Comparison of ENCODE assay signal across 8 cellular contexts in the genomic region with DNA sequence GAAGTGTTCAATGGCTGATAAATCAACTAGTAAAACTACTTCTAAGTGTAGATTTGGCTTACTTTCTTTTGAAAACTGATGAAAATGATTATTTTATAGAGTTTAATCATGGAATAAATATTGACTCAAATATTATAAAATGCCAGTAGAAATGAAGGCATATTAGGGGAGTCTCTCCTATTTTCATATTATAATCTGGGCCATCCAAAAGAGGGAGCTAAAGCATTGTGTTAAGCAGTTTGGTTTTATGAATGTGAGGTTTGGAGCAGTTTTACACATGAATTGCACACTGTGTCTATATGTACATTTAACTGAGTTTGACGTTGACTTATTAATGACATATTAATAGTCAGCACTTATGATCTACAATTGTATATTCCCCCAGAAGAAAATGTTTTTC. TPM values are rescaled to one million over a fixed set of nuclear protein-coding genes. Genes with fewer than 3 reads are reported as not detected.
DNase-seq lines count a peak whose midpoint lies in the region; ATAC-seq and TF ChIP-seq lines count a peak whose summit lies in the region.

No MANE protein-coding gene starts in this region.

- no peak overlapping the region for H3K4me3 ChIP-seq in LNCaP clone FGC (ENCODE audit: low read depth, low read length)
- H3K4me3 ChIP-seq in RWPE2 (ENCODE audit: severe bottlenecking), result no peak overlapping the region
- no peak overlapping the region for H3K4me3 ChIP-seq in tibial artery

- H3K27ac ChIP-seq in RWPE2 (ENCODE audit: poor library complexity, severe bottlenecking) (no peak overlapping the region), foreskin keratinocyte (no peak overlapping the region), tibial artery (no peak overlapping the region)

- no peaks in the 10 kb centered on the region for H3K36me3 Mint-ChIP-seq in activated naive CD8-positive, alpha-beta T cell treated with anti-CD3 and anti-CD28 coated beads for 36 hours

- intact Hi-C loops in tibial artery (cut with DNase I; ENCODE audit: low total_unique reads), result no loop called here

- H3K27me3 ChIP-seq in RWPE2 (ENCODE audit: insufficient read depth, poor library complexity, severe bottlenecking), result no peaks in the 10 kb centered on the region
- no peaks in the 10 kb centered on the region for H3K27me3 ChIP-seq in foreskin keratinocyte
- no peaks in the 10 kb centered on the region for H3K27me3 ChIP-seq in tibial artery

- peak; percentile 3 for DNase-seq in DMS114 treated with DMSO at 0.1 percent for 48 hours (lab: John Stamatoyannopoulos, UW; ENCODE audit: unreplicated experiment)
- peak; percentile 46 for DNase-seq in LNCaP clone FGC (ENCODE audit: low read depth)
- DNase-seq in RWPE2 (ENCODE audit: low spot score), result no peak
- peak in 1 of 2 donors; percentile 28 for DNase-seq in foreskin keratinocyte
- no peak for DNase-seq in activated naive CD4-positive, alpha-beta T cell treated with Interleukin-2 at 50 U/mL for 16 hours
- DNase-seq in tibial artery, result no peak
- no peak for DNase-seq in activated naive CD8-positive, alpha-beta T cell treated with anti-CD3 and anti-CD28 coated beads for 36 hours
- DNase-seq in stimulated activated CD4-positive, alpha-beta T cell treated with anti-CD3 and anti-CD28 coated beads, Interleukin-4, amount 100 ng/mL, for 24 hours, result no peak

- no peak overlapping the region for H3K27ac Mint-ChIP-seq in activated naive CD8-positive, alpha-beta T cell treated with anti-CD3 and anti-CD28 coated beads for 36 hours

- no peak overlapping the region for H3K4me3 Mint-ChIP-seq in activated naive CD8-positive, alpha-beta T cell treated with anti-CD3 and anti-CD28 coated beads for 36 hours

- H3K4me1 Mint-ChIP-seq in activated naive CD8-positive, alpha-beta T cell treated with anti-CD3 and anti-CD28 coated beads for 36 hours, result no peaks in the 10 kb centered on the region

- H3K9me3 ChIP-seq in RWPE2 (ENCODE audit: severe bottlenecking) (no peaks in the 10 kb centered on the region), tibial artery (no peaks in the 10 kb centered on the region)

- H3K9me3 Mint-ChIP-seq in activated naive CD8-positive, alpha-beta T cell treated with anti-CD3 and anti-CD28 coated beads for 36 hours, result peaks cover 2% of the 10 kb centered on the region

- H3K27me3 Mint-ChIP-seq in activated naive CD8-positive, alpha-beta T cell treated with anti-CD3 and anti-CD28 coated beads for 36 hours, result no peaks in the 10 kb centered on the region

- peak; percentile 47 for TF ChIP-seq CTCF in LNCaP clone FGC (IDR thresholded peaks at IDR 0.05; ENCODE audit: control insufficient read depth, extremely low read depth, insufficient read depth)
- peak; percentile 91 for TF ChIP-seq CTCF in RWPE2 (IDR thresholded peaks at IDR 0.05; ENCODE audit: poor library complexity, severe bottlenecking)
- TF ChIP-seq CTCF in foreskin keratinocyte (conservative IDR thresholded peaks at IDR 0.05), result peak; percentile 73
- no peak for TF ChIP-seq CTCF in tibial artery (IDR thresholded peaks at IDR 0.05)

- H3K36me3 ChIP-seq in RWPE2 (ENCODE audit: low read depth) (no peaks in the 10 kb centered on the region), tibial artery (no peaks in the 10 kb centered on the region)

- H3K4me1 ChIP-seq in RWPE2 (ENCODE audit: insufficient read depth, poor library complexity, severe bottlenecking), result peaks cover 6% of the 10 kb centered on the region
- H3K4me1 ChIP-seq in foreskin keratinocyte, result no peaks in the 10 kb centered on the region
- no peaks in the 10 kb centered on the region for H3K4me1 ChIP-seq in tibial artery

- ATAC-seq in RWPE2 (ENCODE audit: low read depth), result peak; percentile 54; the same call in 1 of the 3 replicates
- peak; percentile 41 for ATAC-seq in foreskin keratinocyte

RNA-seq across cellular contexts. Expression of a gene that starts 17.4 kb away (rescaled TPM):
- total RNA-seq in foreskin keratinocyte, result not detected in 2 replicates
- polyA plus RNA-seq in foreskin keratinocyte, result not detected in 2 replicates
- total RNA-seq in activated naive CD8-positive, alpha-beta T cell treated with anti-CD3 and anti-CD28 coated beads for 36 hours, result not detected

Comparison
In these comparisons a context has a peak if more than half of its experiments do, and no peak if none do; other contexts are left out.
1. DNase-seq: peak in DMS114 treated with DMSO at 0.1 percent for 48 hours (single experiment) and LNCaP clone FGC (single experiment); none in RWPE2 (single experiment), activated naive CD4-positive, alpha-beta T cell treated with Interleukin-2 at 50 U/mL for 16 hours (single experiment), tibial artery (0 of 2), activated naive CD8-positive, alpha-beta T cell treated with anti-CD3 and anti-CD28 coated beads for 36 hours (single experiment) and stimulated activated CD4-positive, alpha-beta T cell treated with anti-CD3 and anti-CD28 coated beads, Interleukin-4, amount 100 ng/mL, for 24 hours (single experiment).
2. CTCF ChIP-seq: peak in LNCaP clone FGC (single experiment), RWPE2 (single experiment) and foreskin keratinocyte (single experiment); none in tibial artery (0 of 2).